ENCODE assay signal across 8 cellular contexts in the genomic region with DNA sequence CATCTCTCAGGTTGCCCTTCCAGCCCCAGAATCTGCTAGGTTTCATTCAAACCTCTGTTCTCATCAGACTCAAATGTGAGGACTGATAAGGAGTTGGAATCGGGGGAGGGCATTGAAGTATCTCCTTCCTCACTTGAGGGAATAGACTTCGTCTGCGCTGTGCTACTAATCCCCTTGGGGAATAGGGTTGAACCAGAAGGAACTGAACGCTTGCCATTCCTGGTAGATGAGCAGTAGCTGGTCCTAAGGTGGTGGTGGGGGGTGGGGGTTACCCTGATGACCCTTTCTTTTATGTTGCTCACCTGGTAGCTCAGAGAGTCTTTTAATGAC. TPM values are rescaled to one million over a fixed set of nuclear protein-coding genes. Genes with fewer than 3 reads are reported as not detected.
A peak's percentile ranks its signal among the peaks of the same experiment; 100 is the strongest.
DNase-seq lines count a peak whose midpoint lies in the region; ATAC-seq and TF ChIP-seq lines count a peak whose summit lies in the region.

No MANE protein-coding gene starts in this region.

- H3K9me2 ChIP-seq in SU-DHL-6 (replicated peaks; ENCODE audit: insufficient read depth, low read length) = no peaks in the 10 kb centered on the region

- peaks cover 0 to 6% (median 0%) of the 10 kb centered on the region in 3 donors for H3K4me1 ChIP-seq in gastroesophageal sphincter
- peaks cover 7% of the 10 kb centered on the region for H3K4me1 ChIP-seq in stomach smooth muscle (ENCODE audit: control insufficient read depth, insufficient read depth, low read length)

- H3K27me3 ChIP-seq in SU-DHL-6 (ENCODE audit: low read length) (no peaks in the 10 kb centered on the region), gastroesophageal sphincter (no peaks in the 10 kb centered on the region), stomach smooth muscle (ENCODE audit: control insufficient read depth in 1 of 2, insufficient read depth in 2 of 2, low read length in 2 of 2) (peaks cover 0 to 2% of the 10 kb centered on the region in 2 donors)

- peak overlapping the region; percentile 86 for H3K27ac Mint-ChIP-seq in T-helper 2 cell treated with Interferon-gamma antibody and Interleukin-4, amounts not matched to agents 5 μg/mL and 100 μg/mL, for 36 hours

- peak overlapping the region; percentile 67 for H3K9ac ChIP-seq in SU-DHL-6 (ENCODE audit: low read length)
- H3K9ac ChIP-seq in stomach smooth muscle (ENCODE audit: low read length in 2 of 2) = no peak overlapping the region

- peaks cover 7% of the 10 kb centered on the region for H3F3A ChIP-seq in SU-DHL-6 (ENCODE audit: insufficient read depth)

- TF ChIP-seq CTCF in SU-DHL-6 (IDR thresholded peaks at IDR 0.05; ENCODE audit: insufficient read depth, low read length, poor library complexity, severe bottlenecking) (no peak), gastroesophageal sphincter (IDR thresholded peaks at IDR 0.05) (no peak)

- H3K4me3 ChIP-seq in SU-DHL-6 (ENCODE audit: insufficient read depth, low read length, poor library complexity, severe bottlenecking) (peak overlapping the region; percentile 57), gastroesophageal sphincter (peak overlapping the region; percentile 56 to 62), stomach smooth muscle (ENCODE audit: low read length in 2 of 2) (peak overlapping the region; percentile 49 to 70)

- peak overlapping the region; percentile 96 for H2AFZ ChIP-seq in SU-DHL-6 (ENCODE audit: low read depth, low read length, severe bottlenecking)

- ATAC-seq in gastroesophageal sphincter (no peak), HG03520 (IDR thresholded peaks at IDR 0.05; ENCODE audit: unreplicated experiment) (no peak), GM18873 (IDR thresholded peaks at IDR 0.05; ENCODE audit: low FRiP score, unreplicated experiment) (no peak)

- H3K36me3 ChIP-seq in SU-DHL-6 (ENCODE audit: low read length) (no peaks in the 10 kb centered on the region), gastroesophageal sphincter (no peaks in the 10 kb centered on the region), stomach smooth muscle (ENCODE audit: control insufficient read depth in 2 of 2, insufficient read depth in 2 of 2, low read length in 2 of 2) (no peaks in the 10 kb centered on the region)

- peak overlapping the region; percentile 86 for H3K4me2 ChIP-seq in SU-DHL-6 (ENCODE audit: low read depth, low read length, poor library complexity, severe bottlenecking)

- peak overlapping the region; percentile 81 for H3K4me3 Mint-ChIP-seq in T-helper 2 cell treated with Interferon-gamma antibody and Interleukin-4, amounts not matched to agents 5 μg/mL and 100 μg/mL, for 36 hours

- H3K4me1 Mint-ChIP-seq in T-helper 2 cell treated with Interferon-gamma antibody and Interleukin-4, amounts not matched to agents 5 μg/mL and 100 μg/mL, for 36 hours (ENCODE audit: low read depth) = peaks cover 28% of the 10 kb centered on the region

- peaks cover 7% of the 10 kb centered on the region for H3K9me3 Mint-ChIP-seq in T-helper 2 cell treated with Interferon-gamma antibody and Interleukin-4, amounts not matched to agents 5 μg/mL and 100 μg/mL, for 36 hours

- H3K27ac ChIP-seq in SU-DHL-6 (ENCODE audit: low read depth, low read length) (peak overlapping the region; percentile 92), gastroesophageal sphincter (peak overlapping the region in 1 of 4 donors; percentile 58), stomach smooth muscle (ENCODE audit: low read length) (no peak overlapping the region)

- no peak for TF ChIP-seq EP300 in gastroesophageal sphincter (IDR thresholded peaks at IDR 0.05)

- H3K27me3 Mint-ChIP-seq in T-helper 2 cell treated with Interferon-gamma antibody and Interleukin-4, amounts not matched to agents 5 μg/mL and 100 μg/mL, for 36 hours (ENCODE audit: low read depth) = peaks cover 4% of the 10 kb centered on the region

- WGBS in gastroesophageal sphincter (ENCODE audit: low coverage in 1 of 2), 2 donors = no CpG with 5 or more reads among the region's 4 CpGs

- peaks cover 11% of the 10 kb centered on the region for H3K36me3 Mint-ChIP-seq in T-helper 2 cell treated with Interferon-gamma antibody and Interleukin-4, amounts not matched to agents 5 μg/mL and 100 μg/mL, for 36 hours (ENCODE audit: low read depth)

- no peak for DNase-seq in T-helper 2 cell treated with Interferon-gamma antibody and Interleukin-4, amounts not matched to agents 5 μg/mL and 100 μg/mL, for 36 hours (ENCODE audit: low spot score)
- no peak for DNase-seq in T-helper 2 cell
- no peak for DNase-seq in middle frontal gyrus (ENCODE audit: extremely low spot score, low spot score)

- H3K9me3 ChIP-seq in SU-DHL-6 (ENCODE audit: insufficient read depth, low read length) (no peaks in the 10 kb centered on the region), gastroesophageal sphincter (no peaks in the 10 kb centered on the region), stomach smooth muscle (ENCODE audit: control insufficient read depth in 2 of 2, low read length in 2 of 2) (no peaks in the 10 kb centered on the region)

- H4K20me1 ChIP-seq in SU-DHL-6 (ENCODE audit: low read depth, low read length) = no peaks in the 10 kb centered on the region

- peaks cover 39% of the 10 kb centered on the region for H3K79me2 ChIP-seq in SU-DHL-6 (ENCODE audit: insufficient read depth, low read length)

- no peak for TF ChIP-seq POLR2A in gastroesophageal sphincter (IDR thresholded peaks at IDR 0.05)

RNA-seq across cellular contexts. Expression of a gene that starts 0.7 kb away (rescaled TPM):
- 1 to 10 TPM; 3.5 to 6.1 (median 4.2) TPM for total RNA-seq in gastroesophageal sphincter
